In genomic region chr14:30339311-30339901, GRCh38 we compare ENCODE assay signal across 25 cellular contexts.
A peak's percentile ranks its signal among the peaks of the same experiment; 100 is the strongest.
DNase-seq lines count a peak whose midpoint lies in the region; ATAC-seq, FAIRE-seq and TF ChIP-seq lines count a peak whose summit lies in the region.
"Had no signal": no experiment of that assay in that cellular context is flagged by ENCODE, and none has a peak within 500 bp of the region (broad histone marks: within the 10 kb centered on the region; RNA-seq: fewer than 3 reads in every experiment).

No MANE protein-coding gene starts in this region.

- H3K4me1 ChIP-seq in MM.1S (ENCODE audit: low read length) (0 out of 2 replicates have a peak, but pooled peaks cover 6% of the 10 kb centered on the region), GM12878 (ENCODE audit: control insufficient read depth, insufficient read depth, low read length) (no peaks in the 10 kb centered on the region)

- peak overlapping the region in 1 of 2 donors; percentile 43 for H3K4me3 Mint-ChIP-seq in activated T-cell treated with anti-CD3 and anti-CD28 coated beads, Interleukin-2, amount 50 U/mL, for 72 hours
- H3K4me3 Mint-ChIP-seq in activated T-cell treated with anti-CD3 and anti-CD28 coated beads, Interleukin-2, amount 50 U/mL, for 24 hours: no peak overlapping the region
- no peak overlapping the region for H3K4me3 Mint-ChIP-seq in stimulated activated naive B cell treated with anti-CD40 and anti-IgM and Interleukin-4, amounts not matched to agents 10 μg/mL and 1 μg/mL and 100 μg/mL, for 72 hours

- no peak for TF ChIP-seq CTCF in MM.1S (IDR thresholded peaks at IDR 0.05; ENCODE audit: low read length)
- TF ChIP-seq CTCF in GM12878 (IDR thresholded peaks at IDR 0.05 in 2 of 3, conservative IDR thresholded peaks at IDR 0.05 in 1 of 3; ENCODE audit: control insufficient read depth in 2 of 3, extremely low read depth in 1 of 3, insufficient read depth in 1 of 3, low read depth in 3 of 3, low read length in 3 of 3): no peak

- no peak for TF ChIP-seq POLR2A in GM12878 (IDR thresholded peaks at IDR 0.05; ENCODE audit: low read depth, low read length)

- H3K4me2 ChIP-seq in MM.1S (ENCODE audit: low read depth, low read length): peak overlapping the region; percentile 49
- no peak overlapping the region for H3K4me2 ChIP-seq in GM12878 (ENCODE audit: control insufficient read depth, insufficient read depth)
- H3K4me2 ChIP-seq: KMS-11 had no signal

- H3F3A ChIP-seq in MM.1S (ENCODE audit: insufficient read depth, low read length): peaks cover 7% of the 10 kb centered on the region; the same call in 1 of the 2 replicates

- H3K9ac ChIP-seq in MM.1S (ENCODE audit: low read length) (no peak overlapping the region), GM12878 (ENCODE audit: control insufficient read depth, insufficient read depth, low read length) (no peak overlapping the region)
- H3K9ac ChIP-seq: KMS-11 had no signal

- H3K27me3 Mint-ChIP-seq in activated T-cell treated with anti-CD3 and anti-CD28 coated beads, Interleukin-2, amount 50 U/mL, for 72 hours (ENCODE audit: low read depth): peaks cover 6% of the 10 kb centered on the region
- H3K27me3 Mint-ChIP-seq in activated T-cell treated with anti-CD3 and anti-CD28 coated beads, Interleukin-2, amount 50 U/mL, for 24 hours: peaks cover 3% of the 10 kb centered on the region
- H3K27me3 Mint-ChIP-seq in stimulated activated naive B cell treated with anti-CD40 and anti-IgM and Interleukin-4, amounts not matched to agents 10 μg/mL and 1 μg/mL and 100 μg/mL, for 72 hours: no peaks in the 10 kb centered on the region
- H3K27me3 Mint-ChIP-seq: CD4-positive, alpha-beta memory T cell had no signal

- H3K27me3 ChIP-seq in MM.1S (replicated peaks; ENCODE audit: insufficient read depth, low read length) (no peaks in the 10 kb centered on the region), GM12878 (replicated peaks in 1 of 2; ENCODE audit: control insufficient read depth in 2 of 2, insufficient read depth in 2 of 2, low read length in 1 of 2) (no peaks in the 10 kb centered on the region)

- H3K4me3 ChIP-seq in MM.1S (ENCODE audit: low read length) (no peak overlapping the region), GM12878 (no peak overlapping the region)
- H3K4me3 ChIP-seq: SK-N-MC had no signal

- BruUV-seq in GM12878 (replicated peaks; lab: Mats Ljungman, UMichigan): no TSS peak

- CTCF ChIA-PET in GM12878 (lab: Yijun Ruan, JAX): interaction anchor here (0.6 to 2.1 kb wide), 7 partner anchors 9 to 183 kb away, joined by 3 to 10 read pairs (median 4); no protein-coding TSS in a partner anchor

- H3K36me3 ChIP-seq in MM.1S (replicated peaks; ENCODE audit: insufficient read depth, low read length) (no peaks in the 10 kb centered on the region), GM12878 (ENCODE audit: control insufficient read depth in 2 of 2, insufficient read depth in 2 of 2, low read length in 1 of 2) (no peaks in the 10 kb centered on the region)

- TF ChIP-seq EP300 in GM12878 (IDR thresholded peaks at IDR 0.05; ENCODE audit: borderline replicate concordance in 1 of 2, control insufficient read depth in 1 of 2, low read depth in 2 of 2, low read length in 2 of 2): no peak

- SMC1A ChIA-PET in GM12878 (lab: Charles Lee; ENCODE audit: uncharacterized antibody, unreplicated experiment): interaction anchor here (1.0 to 4.9 kb wide), 5 partner anchors 9 to 68 kb away, joined by 3 to 26 read pairs (median 4); no protein-coding TSS in a partner anchor

- H3K4me1 Mint-ChIP-seq in activated T-cell treated with anti-CD3 and anti-CD28 coated beads, Interleukin-2, amount 50 U/mL, for 72 hours (ENCODE audit: low read depth): peaks cover 10% of the 10 kb centered on the region
- H3K4me1 Mint-ChIP-seq in activated T-cell treated with anti-CD3 and anti-CD28 coated beads, Interleukin-2, amount 50 U/mL, for 24 hours (ENCODE audit: low read depth): peaks cover 15% of the 10 kb centered on the region
- no peaks in the 10 kb centered on the region for H3K4me1 Mint-ChIP-seq in stimulated activated naive B cell treated with anti-CD40 and anti-IgM and Interleukin-4, amounts not matched to agents 10 μg/mL and 1 μg/mL and 100 μg/mL, for 72 hours

- H3K27ac ChIP-seq in MM.1S (ENCODE audit: low read length) (peak overlapping the region; percentile 46; the same call in 1 of the 2 replicates), GM12878 (ENCODE audit: control insufficient read depth, insufficient read depth) (no peak overlapping the region)
- H3K27ac ChIP-seq: KMS-11, SK-N-MC had no signal

- no peaks in the 10 kb centered on the region for H3K9me3 Mint-ChIP-seq in activated T-cell treated with anti-CD3 and anti-CD28 coated beads, Interleukin-2, amount 50 U/mL, for 72 hours
- no peaks in the 10 kb centered on the region for H3K9me3 Mint-ChIP-seq in activated T-cell treated with anti-CD3 and anti-CD28 coated beads, Interleukin-2, amount 50 U/mL, for 24 hours
- no peaks in the 10 kb centered on the region for H3K9me3 Mint-ChIP-seq in stimulated activated naive B cell treated with anti-CD40 and anti-IgM and Interleukin-4, amounts not matched to agents 10 μg/mL and 1 μg/mL and 100 μg/mL, for 72 hours

- POLR2A ChIA-PET in GM12878 (lab: Charles Lee): interaction anchor here (0.6 to 1.5 kb wide), 3 partner anchors 16 to 368 kb away, joined by 3 to 4 read pairs (median 3); no protein-coding TSS in a partner anchor

- H3K27ac Mint-ChIP-seq in activated T-cell treated with anti-CD3 and anti-CD28 coated beads, Interleukin-2, amount 50 U/mL, for 72 hours: peak overlapping the region; percentile 6
- no peak overlapping the region for H3K27ac Mint-ChIP-seq in activated T-cell treated with anti-CD3 and anti-CD28 coated beads, Interleukin-2, amount 50 U/mL, for 24 hours
- H3K27ac Mint-ChIP-seq in stimulated activated naive B cell treated with anti-CD40 and anti-IgM and Interleukin-4, amounts not matched to agents 10 μg/mL and 1 μg/mL and 100 μg/mL, for 72 hours: no peak overlapping the region
- H3K27ac Mint-ChIP-seq: CD4-positive, alpha-beta memory T cell had no signal

- H3K79me2 ChIP-seq in MM.1S (ENCODE audit: low read length): no peaks in the 10 kb centered on the region
- H3K79me2 ChIP-seq in GM12878 (ENCODE audit: control insufficient read depth, insufficient read depth, low read length): no peaks in the 10 kb centered on the region

- no peaks in the 10 kb centered on the region for H4K20me1 ChIP-seq in MM.1S (ENCODE audit: insufficient read depth, low read length)
- no peaks in the 10 kb centered on the region for H4K20me1 ChIP-seq in GM12878 (ENCODE audit: control insufficient read depth, insufficient read depth)

- no peak for DNase-seq in activated T-cell treated with anti-CD3 and anti-CD28 coated beads, Interleukin-2, amount 50 U/mL, for 72 hours
- no peak for DNase-seq in activated T-cell treated with anti-CD3 and anti-CD28 coated beads, Interleukin-2, amount 50 U/mL, for 24 hours
- DNase-seq in MM.1S (peak; percentile 35), GM12878 (ENCODE audit: low read depth, low spot score) (no peak)
- no peak for DNase-seq in stimulated activated naive B cell treated with anti-CD40 and anti-IgM and Interleukin-4, amounts not matched to agents 10 μg/mL and 1 μg/mL and 100 μg/mL, for 72 hours
- DNase-seq: C1 segment of cervical spinal cord; CD4-positive, alpha-beta memory T cell; COR-L47; DMS53; H7; IMR-90; NCI-H1092; NCI-H1436; NCI-H1930; NCI-H2107; NCI-H524; NCI-H748 treated with DMSO at 0.1 percent for 48 hours; SIG-M5 had no signal

- no peak for FAIRE-seq in GM12878 (lab: Jason Lieb, UNC)
- FAIRE-seq: A204.1, RCC 7860 had no signal

- ATAC-seq in activated T-cell treated with anti-CD3 and anti-CD28 coated beads, Interleukin-2, amount 50 U/mL, for 72 hours (replicated peaks in 1 of 2): no peak
- ATAC-seq in GM18867 (IDR thresholded peaks at IDR 0.05; ENCODE audit: unreplicated experiment) (peak; percentile 39), GM12878 (peak; percentile 59), GM21529 (IDR thresholded peaks at IDR 0.05; ENCODE audit: unreplicated experiment) (no peak), HG02678 (IDR thresholded peaks at IDR 0.05; ENCODE audit: unreplicated experiment) (no peak)
- ATAC-seq in stimulated activated naive B cell treated with anti-CD40 and anti-IgM and Interleukin-4, amounts not matched to agents 10 μg/mL and 1 μg/mL and 100 μg/mL, for 72 hours (replicated peaks): no peak

- in situ Hi-C loops in GM12878 (cut with MboI): no loop called here

- no peaks in the 10 kb centered on the region for H3K36me3 Mint-ChIP-seq in activated T-cell treated with anti-CD3 and anti-CD28 coated beads, Interleukin-2, amount 50 U/mL, for 72 hours (ENCODE audit: insufficient read depth in 2 of 2)
- H3K36me3 Mint-ChIP-seq in activated T-cell treated with anti-CD3 and anti-CD28 coated beads, Interleukin-2, amount 50 U/mL, for 24 hours (ENCODE audit: low read depth): no peaks in the 10 kb centered on the region
- H3K36me3 Mint-ChIP-seq in stimulated activated naive B cell treated with anti-CD40 and anti-IgM and Interleukin-4, amounts not matched to agents 10 μg/mL and 1 μg/mL and 100 μg/mL, for 72 hours: no peaks in the 10 kb centered on the region
- H3K36me3 Mint-ChIP-seq: CD4-positive, alpha-beta memory T cell had no signal

- no peaks in the 10 kb centered on the region for H3K9me2 ChIP-seq in MM.1S (replicated peaks; ENCODE audit: insufficient read depth, low read length)

- 50% methylated on average over 6 of the region's 6 CpGs for WGBS in GM12878 (ENCODE audit: insufficient coverage, insufficient replicate concordance, low lambda C conversion rate, missing lambda C conversion rate)

- intact Hi-C loops in GM12878 (cut with micrococcal nuclease; ENCODE audit: unreplicated experiment): loop anchor here (10.0 kb wide), 1 partner anchor 485 kb away; no protein-coding TSS in a partner anchor

- H2AFZ ChIP-seq in MM.1S (ENCODE audit: low read length): no peak overlapping the region
- H2AFZ ChIP-seq in GM12878 (ENCODE audit: control insufficient read depth, low read depth, low read length): no peak overlapping the region

- RAD21 ChIA-PET in GM12878 (lab: Charles Lee; ENCODE audit: unreplicated experiment): interaction anchor here (0.6 to 1.2 kb wide), 3 partner anchors 21 to 32 kb away, joined by 3 read pairs; no protein-coding TSS in a partner anchor

- no peak for TF ChIP-seq RAD21 in GM12878 (IDR thresholded peaks at IDR 0.05; ENCODE audit: insufficient read depth, low read depth, low read length)

- H3K9me3 ChIP-seq in MM.1S (replicated peaks; ENCODE audit: insufficient read depth, low read length) (no peaks in the 10 kb centered on the region), GM12878 (replicated peaks; ENCODE audit: control insufficient read depth, insufficient read depth, low read length) (no peaks in the 10 kb centered on the region)

Comparison
In these comparisons a context has a peak if more than half of its experiments do, and no peak if none do; other contexts are left out.
1. ATAC-seq: peak in GM18867 (single experiment) and GM12878 (single experiment); none in activated T-cell treated with anti-CD3 and anti-CD28 coated beads, Interleukin-2, amount 50 U/mL, for 72 hours (0 of 2), GM21529 (single experiment), stimulated activated naive B cell treated with anti-CD40 and anti-IgM and Interleukin-4, amounts not matched to agents 10 μg/mL and 1 μg/mL and 100 μg/mL, for 72 hours (0 of 2) and HG02678 (single experiment).